8 cellular contexts compared by ENCODE assay signal in genomic region chr6:157981395-157982296, GRCh38. TPM values are rescaled to one million over a fixed set of nuclear protein-coding genes. Genes with fewer than 3 reads are reported as not detected.
A peak's percentile ranks its signal among the peaks of the same experiment; 100 is the strongest.
DNase-seq lines count a peak whose midpoint lies in the region; TF ChIP-seq lines count a peak whose summit lies in the region.

A gene with protein sequence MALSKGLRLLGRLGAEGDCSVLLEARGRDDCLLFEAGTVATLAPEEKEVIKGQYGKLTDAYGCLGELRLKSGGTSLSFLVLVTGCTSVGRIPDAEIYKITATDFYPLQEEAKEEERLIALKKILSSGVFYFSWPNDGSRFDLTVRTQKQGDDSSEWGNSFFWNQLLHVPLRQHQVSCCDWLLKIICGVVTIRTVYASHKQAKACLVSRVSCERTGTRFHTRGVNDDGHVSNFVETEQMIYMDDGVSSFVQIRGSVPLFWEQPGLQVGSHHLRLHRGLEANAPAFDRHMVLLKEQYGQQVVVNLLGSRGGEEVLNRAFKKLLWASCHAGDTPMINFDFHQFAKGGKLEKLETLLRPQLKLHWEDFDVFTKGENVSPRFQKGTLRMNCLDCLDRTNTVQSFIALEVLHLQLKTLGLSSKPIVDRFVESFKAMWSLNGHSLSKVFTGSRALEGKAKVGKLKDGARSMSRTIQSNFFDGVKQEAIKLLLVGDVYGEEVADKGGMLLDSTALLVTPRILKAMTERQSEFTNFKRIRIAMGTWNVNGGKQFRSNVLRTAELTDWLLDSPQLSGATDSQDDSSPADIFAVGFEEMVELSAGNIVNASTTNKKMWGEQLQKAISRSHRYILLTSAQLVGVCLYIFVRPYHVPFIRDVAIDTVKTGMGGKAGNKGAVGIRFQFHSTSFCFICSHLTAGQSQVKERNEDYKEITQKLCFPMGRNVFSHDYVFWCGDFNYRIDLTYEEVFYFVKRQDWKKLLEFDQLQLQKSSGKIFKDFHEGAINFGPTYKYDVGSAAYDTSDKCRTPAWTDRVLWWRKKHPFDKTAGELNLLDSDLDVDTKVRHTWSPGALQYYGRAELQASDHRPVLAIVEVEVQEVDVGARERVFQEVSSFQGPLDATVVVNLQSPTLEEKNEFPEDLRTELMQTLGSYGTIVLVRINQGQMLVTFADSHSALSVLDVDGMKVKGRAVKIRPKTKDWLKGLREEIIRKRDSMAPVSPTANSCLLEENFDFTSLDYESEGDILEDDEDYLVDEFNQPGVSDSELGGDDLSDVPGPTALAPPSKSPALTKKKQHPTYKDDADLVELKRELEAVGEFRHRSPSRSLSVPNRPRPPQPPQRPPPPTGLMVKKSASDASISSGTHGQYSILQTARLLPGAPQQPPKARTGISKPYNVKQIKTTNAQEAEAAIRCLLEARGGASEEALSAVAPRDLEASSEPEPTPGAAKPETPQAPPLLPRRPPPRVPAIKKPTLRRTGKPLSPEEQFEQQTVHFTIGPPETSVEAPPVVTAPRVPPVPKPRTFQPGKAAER (N-terminal part only) (plus strand): TSS chr6:157981863. CDS start chr6:157981962, 99 bp downstream.

- TF ChIP-seq EP300 in sigmoid colon (IDR thresholded peaks at IDR 0.05), result no peak

- H3K27me3 ChIP-seq in H7 (ENCODE audit: control insufficient read depth, insufficient read depth, low read length) (peaks cover 9% of the 10 kb centered on the region), ascending aorta (no peaks in the 10 kb centered on the region), sigmoid colon (no peaks in the 10 kb centered on the region)

- H3K9me3 ChIP-seq in ascending aorta, result no peaks in the 10 kb centered on the region
- no peaks in the 10 kb centered on the region for H3K9me3 ChIP-seq in sigmoid colon

- no peaks in the 10 kb centered on the region for H3K9me3 Mint-ChIP-seq in T-helper 2 cell treated with Interferon-gamma antibody and Interleukin-4, amounts not matched to agents 5 μg/mL and 100 μg/mL, for 36 hours

- peak; percentile 66 to 78 (median 74) for TF ChIP-seq CTCF in ascending aorta (IDR thresholded peaks at IDR 0.05)
- TF ChIP-seq CTCF in sigmoid colon (IDR thresholded peaks at IDR 0.05), result peak; percentile 25 to 77 (median 66)

- H3K36me3 Mint-ChIP-seq in T-helper 2 cell treated with Interferon-gamma antibody and Interleukin-4, amounts not matched to agents 5 μg/mL and 100 μg/mL, for 36 hours (ENCODE audit: low read depth), result no peaks in the 10 kb centered on the region

- peaks cover 17% of the 10 kb centered on the region for H3K27me3 Mint-ChIP-seq in T-helper 2 cell treated with Interferon-gamma antibody and Interleukin-4, amounts not matched to agents 5 μg/mL and 100 μg/mL, for 36 hours (ENCODE audit: low read depth)

- H3K4me3 ChIP-seq in H7 (ENCODE audit: insufficient read depth, low read depth, low read length), result peak within 1 kb of the TSS; percentile 75
- H3K4me3 ChIP-seq in ascending aorta, result peak within 1 kb of the TSS; percentile 77 to 94
- H3K4me3 ChIP-seq in sigmoid colon, result peak within 1 kb of the TSS; percentile 72 to 99 (median 82)

- H3K4me1 ChIP-seq in ascending aorta (peaks cover 5 to 26% of the 10 kb centered on the region in 2 donors), sigmoid colon (peaks cover 0 to 48% (median 32%) of the 10 kb centered on the region in 4 donors)

- H3K4me1 Mint-ChIP-seq in T-helper 2 cell treated with Interferon-gamma antibody and Interleukin-4, amounts not matched to agents 5 μg/mL and 100 μg/mL, for 36 hours (ENCODE audit: low read depth), result peaks cover 38% of the 10 kb centered on the region

- peak within 1 kb of the TSS; percentile 84 for H3K27ac Mint-ChIP-seq in T-helper 2 cell treated with Interferon-gamma antibody and Interleukin-4, amounts not matched to agents 5 μg/mL and 100 μg/mL, for 36 hours

- intact Hi-C loops in ascending aorta (cut with DNase I), result loop anchor here (1.0 to 5.0 kb wide), 6 partner anchors 22 to 186 kb away; partner anchors contain the start of genes GTF2H5 and SERAC1
- intact Hi-C loops in sigmoid colon (cut with DNase I), result loop anchor here (2.0 to 5.0 kb wide), 4 partner anchors 36 to 186 kb away; partner anchors contain the start of genes GTF2H5 and SERAC1

- TF ChIP-seq POLR2A in sigmoid colon (IDR thresholded peaks at IDR 0.05), result no peak

- DNase-seq in GM03348 (ENCODE audit: low spot score), result peak; percentile 95
- DNase-seq in H7, result peak; percentile 93
- DNase-seq in LoVo (ENCODE audit: low spot score), result peak; percentile 88
- peak; percentile 80 for DNase-seq in T-helper 2 cell treated with Interferon-gamma antibody and Interleukin-4, amounts not matched to agents 5 μg/mL and 100 μg/mL, for 36 hours (ENCODE audit: low spot score)
- DNase-seq in ascending aorta (ENCODE audit: low spot score in 2 of 2), result peak in 1 of 2 donors; percentile 86
- peak in 37 of 51 donors; percentile 21 to 79 (median 51) for DNase-seq in hypothalamus (lab: John Stamatoyannopoulos, UW)
- peak; percentile 91 for DNase-seq in sigmoid colon
- no peak for DNase-seq in OCI-M2 (lab: John Stamatoyannopoulos, UW; ENCODE audit: unreplicated experiment)

- 0 to 1% methylated on average over 108 of the region's 108 CpGs for WGBS in sigmoid colon, 2 donors

- H3K36me3 ChIP-seq in H7 (replicated peaks; ENCODE audit: control insufficient read depth, insufficient read depth, low read length) (no peaks in the 10 kb centered on the region), ascending aorta (no peaks in the 10 kb centered on the region), sigmoid colon (no peaks in the 10 kb centered on the region)

- peak within 1 kb of the TSS; percentile 96 for H3K4me3 Mint-ChIP-seq in T-helper 2 cell treated with Interferon-gamma antibody and Interleukin-4, amounts not matched to agents 5 μg/mL and 100 μg/mL, for 36 hours

- H3K27ac ChIP-seq in ascending aorta (peak within 1 kb of the TSS; percentile 79 to 81), sigmoid colon (peak within 1 kb of the TSS; percentile 83 to 94 (median 86))

RNA-seq across cellular contexts. Expression of the gene that starts here (rescaled TPM):
- total RNA-seq in H7 (2014; rRNA removed; shearing (Covaris generic)), result 10.7 and 15.0 TPM in 2 replicates
- total RNA-seq in ascending aorta (3.0 TPM), sigmoid colon (10 to 100 TPM in 3 of 4 donors, 1 to 10 TPM in 1; 8.7 to 22.9 (median 12.3) TPM)
- 10 to 100 TPM in 2 of 3 donors, 1 to 10 TPM in 1; 9.6 to 13.4 (median 12.9) TPM for polyA plus RNA-seq in sigmoid colon
